32 cellular contexts compared by ENCODE assay signal in genomic region chr1:5872886-5873285, GRCh38.
"Had no signal": no experiment of that assay in that cellular context is flagged by ENCODE, and none has a peak within 500 bp of the region (broad histone marks: within the 10 kb centered on the region; RNA-seq: fewer than 3 reads in every experiment).

No MANE protein-coding gene starts in this region.

- H3K27ac ChIP-seq: adrenal gland, ascending aorta, body of pancreas, brain microvascular endothelial cell, breast epithelium, cardiac muscle cell had no signal

- H3K9me3 ChIP-seq: adrenal gland, ascending aorta, body of pancreas, breast epithelium had no signal

- H3K27me3 ChIP-seq: adrenal gland, ascending aorta, body of pancreas, brain microvascular endothelial cell, breast epithelium, cardiac muscle cell had no signal

- H3K36me3 ChIP-seq: brain microvascular endothelial cell, breast epithelium had no signal

- DNase-seq: activated effector memory CD4-positive, alpha-beta T cell treated with anti-CD3 and anti-CD28 coated beads, Interleukin-2, amount 50 U/mL, for 16 hours; activated effector memory CD4-positive, alpha-beta T cell treated with Interleukin-2 at 50 U/mL for 16 hours; activated gamma-delta T cell; activated gamma-delta T cell treated with Interleukin-2 at 50 U/mL for 16 hours; activated naive CD4-positive, alpha-beta T cell; activated naive CD4-positive, alpha-beta T cell treated with anti-CD3 and anti-CD28 coated beads for 36 hours; activated naive CD4-positive, alpha-beta T cell treated with anti-CD3 and anti-CD28 coated beads, Interleukin-2, amount 10 ng/mL, durations not matched to agents 7 days and 5 days; activated naive CD4-positive, alpha-beta T cell treated with anti-CD3 and anti-CD28 coated beads, Interleukin-2, amount 50 U/mL, for 16 hours; activated naive CD4-positive, alpha-beta T cell treated with Interleukin-2 at 50 U/mL for 16 hours; activated naive CD8-positive, alpha-beta T cell treated with anti-CD3 and anti-CD28 coated beads for 36 hours; activated naive CD8-positive, alpha-beta T cell treated with anti-CD3 and anti-CD28 coated beads, Interleukin-2, amount 10 ng/mL, durations not matched to agents 7 days and 5 days; activated naive CD8-positive, alpha-beta T cell treated with anti-CD3 and anti-CD28 coated beads, Interleukin-2, amount 50 U/mL, for 24 hours; activated T-cell treated with anti-CD3 and anti-CD28 coated beads, Interleukin-2, amount 50 U/mL, for 24 hours; activated T-cell treated with anti-CD3 and anti-CD28 coated beads, Interleukin-2, amount 50 U/mL, for 4 hours; activated T-cell treated with anti-CD3 and anti-CD28 coated beads, Interleukin-2, amount 50 U/mL, for 48 hours; activated T-cell treated with anti-CD3 and anti-CD28 coated beads, Interleukin-2, amount 50 U/mL, for 72 hours; adrenal gland; amniotic stem cell; amygdala; anterior cingulate cortex; aorta; body of pancreas; brain microvascular endothelial cell; caudate nucleus; central memory CD4-positive, alpha-beta T cell; cerebellar nuclear complex had no signal

- ATAC-seq: activated naive CD4-positive, alpha-beta T cell treated with anti-CD3 and anti-CD28 coated beads, Interleukin-2, amount 50 U/mL, for 72 hours; activated naive CD8-positive, alpha-beta T cell treated with anti-CD3 and anti-CD28 coated beads, Interleukin-2, amount 50 U/mL, for 24 hours; activated T-cell treated with anti-CD3 and anti-CD28 coated beads, Interleukin-2, amount 50 U/mL, for 4 hours; activated T-cell treated with anti-CD3 and anti-CD28 coated beads, Interleukin-2, amount 50 U/mL, for 72 hours; activated T-helper 17 cell treated with anti-CD3 and anti-CD28 coated beads, Interleukin-2, amount 50 U/mL, for 72 hours; body of pancreas had no signal

- H3K4me3 ChIP-seq: adrenal gland, ascending aorta, body of pancreas, breast epithelium, cardiac muscle cell had no signal

- H3K4me1 ChIP-seq: adrenal gland, ascending aorta, body of pancreas, breast epithelium had no signal

- FAIRE-seq: astrocyte had no signal
